Comparison of ENCODE assay signal across 11 cellular contexts in genomic region chr13:83780201-83780600, GRCh38.
DNase-seq lines count a peak whose midpoint lies in the region; ATAC-seq lines count a peak whose summit lies in the region.
"Had no signal": no experiment of that assay in that cellular context is flagged by ENCODE, and none has a peak within 500 bp of the region (broad histone marks: within the 10 kb centered on the region; RNA-seq: fewer than 3 reads in every experiment).

No MANE protein-coding gene starts in this region.

- H3K79me2 ChIP-seq in Karpas-422 (ENCODE audit: low read length): no peaks in the 10 kb centered on the region

- no peak overlapping the region for H3K27ac ChIP-seq in Karpas-422 (ENCODE audit: low read length)
- H3K27ac ChIP-seq: sigmoid colon, thyroid gland had no signal

- ATAC-seq in GM18511 (IDR thresholded peaks at IDR 0.05; ENCODE audit: unreplicated experiment) (peak; percentile 56), GM21526 (IDR thresholded peaks at IDR 0.05; ENCODE audit: low FRiP score, unreplicated experiment) (no peak)

- no peaks in the 10 kb centered on the region for H3K4me1 ChIP-seq in Karpas-422 (ENCODE audit: low read length)
- H3K4me1 ChIP-seq: sigmoid colon, thyroid gland had no signal

- no peaks in the 10 kb centered on the region for H3K9me2 ChIP-seq in Karpas-422 (replicated peaks; ENCODE audit: insufficient read depth, low read length)

- no peaks in the 10 kb centered on the region for H4K20me1 ChIP-seq in Karpas-422 (ENCODE audit: insufficient read depth, low read depth, low read length)

- H3K9ac ChIP-seq in Karpas-422 (ENCODE audit: low read length): no peak overlapping the region

- no peak overlapping the region for H3K4me2 ChIP-seq in Karpas-422 (ENCODE audit: low read depth, low read length, poor library complexity, severe bottlenecking)

- no peaks in the 10 kb centered on the region for H3K36me3 ChIP-seq in Karpas-422 (ENCODE audit: insufficient read depth, low read length)
- H3K36me3 ChIP-seq: sigmoid colon, thyroid gland had no signal

- DNase-seq in Karpas-422: peak; percentile 74
- peak; percentile 4 for DNase-seq in astrocyte of the hippocampus (ENCODE audit: low read depth, low spot score)
- peak; percentile 4 for DNase-seq in myocyte (ENCODE audit: low read depth)
- no peak for DNase-seq in midbrain (lab: John Stamatoyannopoulos, UW)
- no peak for DNase-seq in activated gamma-delta T cell treated with Interleukin-2 at 50 U/mL for 16 hours
- DNase-seq in glomerular visceral epithelial cell (ENCODE audit: extremely low spot score): no peak
- DNase-seq: activated CD4-positive, alpha-beta T cell treated with anti-CD3 and anti-CD28 coated beads, Interleukin-2, amount 50 U/mL, for 48 hours; sigmoid colon; thyroid gland had no signal

- no peak overlapping the region for H2AFZ ChIP-seq in Karpas-422 (ENCODE audit: low read length)

- peaks cover 3% of the 10 kb centered on the region; the same call in 1 of the 2 replicates for H3K9me3 ChIP-seq in Karpas-422 (ENCODE audit: low read length)
- H3K9me3 ChIP-seq: sigmoid colon, thyroid gland had no signal

- no peaks in the 10 kb centered on the region for H3K27me3 ChIP-seq in Karpas-422 (ENCODE audit: low read length)
- H3K27me3 ChIP-seq: sigmoid colon, thyroid gland had no signal

- no peak overlapping the region for H3K4me3 ChIP-seq in Karpas-422 (ENCODE audit: low read length)
- H3K4me3 ChIP-seq: sigmoid colon, thyroid gland had no signal

Comparison
In these comparisons a context has a peak if more than half of its experiments do, and no peak if none do; other contexts are left out.
1. DNase-seq: peak in Karpas-422 (single experiment), astrocyte of the hippocampus (single experiment) and myocyte (single experiment); none in midbrain (single experiment), activated gamma-delta T cell treated with Interleukin-2 at 50 U/mL for 16 hours (single experiment) and glomerular visceral epithelial cell (single experiment).